ENCODE assay signal across 38 cellular contexts in the genomic region with DNA sequence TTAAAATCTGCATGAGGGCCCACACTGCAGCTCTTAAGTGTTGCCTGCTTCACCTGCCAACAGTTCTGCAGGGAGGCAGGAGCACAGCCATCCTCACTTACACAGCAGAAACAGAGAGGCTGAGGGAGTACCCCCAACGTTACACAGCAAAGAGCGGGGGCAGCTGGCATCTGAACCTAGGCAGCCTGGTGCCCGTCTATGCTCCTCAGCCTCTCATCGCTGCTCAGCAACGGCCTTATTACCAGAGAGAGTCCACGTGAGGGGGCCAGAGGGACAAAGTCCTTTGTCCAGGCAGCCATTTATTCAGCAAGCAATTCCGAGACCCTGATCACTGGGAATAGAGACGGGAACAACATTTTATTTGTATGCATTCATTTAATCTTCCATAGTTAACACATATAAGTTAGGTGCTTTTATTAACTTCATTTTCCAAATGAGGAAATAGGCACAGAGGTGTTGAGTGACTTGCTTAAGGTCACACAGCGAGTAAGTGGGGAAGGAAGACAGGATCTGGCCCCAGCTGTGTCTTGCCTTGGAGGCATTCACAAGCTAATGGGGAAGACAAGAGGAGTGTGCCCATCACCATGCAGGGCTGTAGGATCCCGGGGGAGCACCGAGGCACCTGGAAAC. TPM values are rescaled to one million over a fixed set of nuclear protein-coding genes. Genes with fewer than 3 reads are reported as not detected.
"Had no signal": no experiment of that assay in that cellular context is flagged by ENCODE, and none has a peak within 500 bp of the region (broad histone marks: within the 10 kb centered on the region; RNA-seq: fewer than 3 reads in every experiment).

No MANE protein-coding gene starts in this region.

- H3K4me3 ChIP-seq: adrenal gland, body of pancreas, breast epithelium had no signal

- H3K9me3 ChIP-seq: adrenal gland, body of pancreas, breast epithelium had no signal

- DNase-seq: activated B cell treated with CpG ODN at 0.5 μM for 24 hours; activated CD4-positive, alpha-beta memory T cell treated with anti-CD3 and anti-CD28 coated beads for 36 hours; activated CD4-positive, alpha-beta T cell treated with anti-CD3 and anti-CD28 coated beads for 4 hours; activated CD4-positive, alpha-beta T cell treated with anti-CD3 and anti-CD28 coated beads, Interleukin-2, amount 10 ng/mL, durations not matched to agents 24 days and 14 days; activated CD4-positive, alpha-beta T cell treated with anti-CD3 and anti-CD28 coated beads, Interleukin-2, amount 50 U/mL, for 1 hour; activated CD4-positive, alpha-beta T cell treated with anti-CD3 and anti-CD28 coated beads, Interleukin-2, amount 50 U/mL, for 4 hours; activated CD4-positive, CD25-positive, alpha-beta regulatory T cell treated with anti-CD3 and anti-CD28 coated beads, Interleukin-2, amount 50 U/mL, for 72 hours; activated CD8-positive, alpha-beta memory T cell treated with anti-CD3 and anti-CD28 coated beads, Interleukin-2, amount 50 U/mL, for 4 hours; activated CD8-positive, alpha-beta T cell treated with anti-CD3 and anti-CD28 coated beads for 36 hours; activated effector memory CD4-positive, alpha-beta T cell treated with anti-CD3 and anti-CD28 coated beads, Interleukin-2, amount 50 U/mL, for 16 hours; activated gamma-delta T cell treated with Interleukin-2 at 50 U/mL for 16 hours; activated naive CD4-positive, alpha-beta T cell; activated naive CD4-positive, alpha-beta T cell treated with anti-CD3 and anti-CD28 coated beads for 36 hours; activated naive CD4-positive, alpha-beta T cell treated with anti-CD3 and anti-CD28 coated beads, Interleukin-2, amount 50 U/mL, for 16 hours; activated naive CD8-positive, alpha-beta T cell treated with anti-CD3 and anti-CD28 coated beads for 36 hours; activated T-cell treated with anti-CD3 and anti-CD28 coated beads for 4 hours; activated T-cell treated with anti-CD3 and anti-CD28 coated beads, Interleukin-2, amount 50 U/mL, for 1 hour; activated T-cell treated with anti-CD3 and anti-CD28 coated beads, Interleukin-2, amount 50 U/mL, for 4 hours; activated T-cell treated with anti-CD3 and anti-CD28 coated beads, Interleukin-2, amount 50 U/mL, for 72 hours; adrenal gland; amniotic stem cell; aorta; body of pancreas; brain microvascular endothelial cell; central memory CD4-positive, alpha-beta T cell; T-helper 1 cell; T-helper 2 cell; T-helper 9 cell had no signal

- H3K36me3 ChIP-seq: adrenal gland, brain microvascular endothelial cell, breast epithelium had no signal

- H3K27ac ChIP-seq: adrenal gland, body of pancreas, brain microvascular endothelial cell, breast epithelium, VCaP had no signal

- FAIRE-seq: astrocyte, TTC549 had no signal

- ATAC-seq: activated CD8-positive, alpha-beta T cell treated with anti-CD3 and anti-CD28 coated beads for 36 hours; activated naive CD4-positive, alpha-beta T cell treated with anti-CD3 and anti-CD28 coated beads, Interleukin-2, amount 50 U/mL, for 72 hours; activated T-cell treated with anti-CD3 and anti-CD28 coated beads, Interleukin-2, amount 50 U/mL, for 4 hours; activated T-cell treated with anti-CD3 and anti-CD28 coated beads, Interleukin-2, amount 50 U/mL, for 72 hours; activated T-helper 17 cell treated with anti-CD3 and anti-CD28 coated beads, Interleukin-2, amount 50 U/mL, for 72 hours; body of pancreas had no signal

- H3K4me1 ChIP-seq: adrenal gland, body of pancreas, breast epithelium had no signal

- H3K4me3 Mint-ChIP-seq: activated B cell treated with CpG ODN at 0.5 μM for 24 hours; activated CD4-positive, alpha-beta memory T cell treated with anti-CD3 and anti-CD28 coated beads for 36 hours; activated CD4-positive, alpha-beta T cell treated with anti-CD3 and anti-CD28 coated beads, Interleukin-2, amount 10 ng/mL, durations not matched to agents 24 days and 14 days; activated CD8-positive, alpha-beta T cell treated with anti-CD3 and anti-CD28 coated beads for 36 hours; activated naive CD4-positive, alpha-beta T cell treated with anti-CD3 and anti-CD28 coated beads for 36 hours; activated naive CD8-positive, alpha-beta T cell treated with anti-CD3 and anti-CD28 coated beads for 36 hours; activated T-cell treated with anti-CD3 and anti-CD28 coated beads, Interleukin-2, amount 50 U/mL, for 4 hours; activated T-cell treated with anti-CD3 and anti-CD28 coated beads, Interleukin-2, amount 50 U/mL, for 72 hours; activated T-helper 1 cell treated with anti-CD3 and anti-CD28 coated beads, Interleukin-12 subunit alpha, Interleukin-12 subunit beta, Interleukin-2, Interleukin-4 antibody, amounts not matched to agents 30 ng/mL and 10 ng/mL and 1 ng/mL, durations not matched to agents 14 hours and 24 hours and 36 hours; activated T-helper 17 cell treated with anti-CD3 and anti-CD28 coated beads, Interleukin-2, amount 50 U/mL, for 72 hours; T-helper 1 cell treated with Interleukin-12 subunit alpha and Interleukin-12 subunit beta and Interleukin-4 antibody, amounts not matched to agents 30 μg/mL and 1 μg/mL, for 36 hours; T-helper 2 cell treated with Interferon-gamma antibody and Interleukin-4, amounts not matched to agents 5 μg/mL and 100 μg/mL, for 36 hours had no signal

- H3K27me3 Mint-ChIP-seq: activated CD4-positive, alpha-beta memory T cell treated with anti-CD3 and anti-CD28 coated beads for 36 hours; activated naive CD8-positive, alpha-beta T cell treated with anti-CD3 and anti-CD28 coated beads for 36 hours had no signal

- H3K9me3 Mint-ChIP-seq: activated B cell treated with CpG ODN at 0.5 μM for 24 hours; activated CD4-positive, alpha-beta memory T cell treated with anti-CD3 and anti-CD28 coated beads for 36 hours; activated CD4-positive, alpha-beta T cell treated with anti-CD3 and anti-CD28 coated beads, Interleukin-2, amount 10 ng/mL, durations not matched to agents 24 days and 14 days; activated CD8-positive, alpha-beta T cell treated with anti-CD3 and anti-CD28 coated beads for 36 hours; activated naive CD4-positive, alpha-beta T cell treated with anti-CD3 and anti-CD28 coated beads for 36 hours; activated naive CD4-positive, alpha-beta T cell treated with anti-CD3 and anti-CD28 coated beads, Interleukin-2, amount 50 U/mL, for 72 hours; activated naive CD8-positive, alpha-beta T cell treated with anti-CD3 and anti-CD28 coated beads for 36 hours; activated T-cell treated with anti-CD3 and anti-CD28 coated beads, Interleukin-2, amount 50 U/mL, for 4 hours; activated T-cell treated with anti-CD3 and anti-CD28 coated beads, Interleukin-2, amount 50 U/mL, for 72 hours; activated T-helper 1 cell treated with anti-CD3 and anti-CD28 coated beads, Interleukin-12 subunit alpha, Interleukin-12 subunit beta, Interleukin-2, Interleukin-4 antibody, amounts not matched to agents 30 ng/mL and 10 ng/mL and 1 ng/mL, durations not matched to agents 14 hours and 24 hours and 36 hours; activated T-helper 17 cell treated with anti-CD3 and anti-CD28 coated beads, Interleukin-2, amount 50 U/mL, for 72 hours; T-helper 1 cell treated with Interleukin-12 subunit alpha and Interleukin-12 subunit beta and Interleukin-4 antibody, amounts not matched to agents 30 μg/mL and 1 μg/mL, for 36 hours; T-helper 2 cell treated with Interferon-gamma antibody and Interleukin-4, amounts not matched to agents 5 μg/mL and 100 μg/mL, for 36 hours had no signal

- H3K4me1 Mint-ChIP-seq: activated B cell treated with CpG ODN at 0.5 μM for 24 hours; activated CD4-positive, alpha-beta T cell treated with anti-CD3 and anti-CD28 coated beads, Interleukin-2, amount 10 ng/mL, durations not matched to agents 24 days and 14 days; activated naive CD8-positive, alpha-beta T cell treated with anti-CD3 and anti-CD28 coated beads for 36 hours; activated T-helper 17 cell treated with anti-CD3 and anti-CD28 coated beads, Interleukin-2, amount 50 U/mL, for 72 hours had no signal

- H3K27me3 ChIP-seq: adrenal gland, body of pancreas, breast epithelium had no signal

- H3K27ac Mint-ChIP-seq: activated B cell treated with CpG ODN at 0.5 μM for 24 hours; activated CD4-positive, alpha-beta memory T cell treated with anti-CD3 and anti-CD28 coated beads for 36 hours; activated CD4-positive, alpha-beta T cell treated with anti-CD3 and anti-CD28 coated beads, Interleukin-2, amount 10 ng/mL, durations not matched to agents 24 days and 14 days; activated CD8-positive, alpha-beta T cell treated with anti-CD3 and anti-CD28 coated beads for 36 hours; activated naive CD4-positive, alpha-beta T cell treated with anti-CD3 and anti-CD28 coated beads for 36 hours; activated naive CD8-positive, alpha-beta T cell treated with anti-CD3 and anti-CD28 coated beads for 36 hours; activated T-cell treated with anti-CD3 and anti-CD28 coated beads, Interleukin-2, amount 50 U/mL, for 72 hours; activated T-helper 1 cell treated with anti-CD3 and anti-CD28 coated beads, Interleukin-12 subunit alpha, Interleukin-12 subunit beta, Interleukin-2, Interleukin-4 antibody, amounts not matched to agents 30 ng/mL and 10 ng/mL and 1 ng/mL, durations not matched to agents 14 hours and 24 hours and 36 hours; activated T-helper 17 cell treated with anti-CD3 and anti-CD28 coated beads, Interleukin-2, amount 50 U/mL, for 72 hours; T-helper 1 cell treated with Interleukin-12 subunit alpha and Interleukin-12 subunit beta and Interleukin-4 antibody, amounts not matched to agents 30 μg/mL and 1 μg/mL, for 36 hours; T-helper 2 cell treated with Interferon-gamma antibody and Interleukin-4, amounts not matched to agents 5 μg/mL and 100 μg/mL, for 36 hours had no signal

RNA-seq across cellular contexts. Expression of a gene that starts 52.2 kb away (rescaled TPM):
- total RNA-seq: activated B cell treated with CpG ODN at 0.5 μM for 24 hours; activated CD4-positive, alpha-beta T cell treated with anti-CD3 and anti-CD28 coated beads, Interleukin-2, amount 10 ng/mL, durations not matched to agents 24 days and 14 days; activated CD8-positive, alpha-beta memory T cell treated with anti-CD3 and anti-CD28 coated beads for 36 hours; activated naive CD8-positive, alpha-beta T cell treated with anti-CD3 and anti-CD28 coated beads for 36 hours; activated T-helper 1 cell treated with anti-CD3 and anti-CD28 coated beads, Interleukin-12 subunit alpha, Interleukin-12 subunit beta, Interleukin-2, Interleukin-4 antibody, amounts not matched to agents 30 ng/mL and 10 ng/mL and 1 ng/mL, durations not matched to agents 14 hours and 24 hours and 36 hours had no signal
